In genomic region chr7:47195641-47196040, GRCh38 we compare ENCODE assay signal across 1 cellular context.
TF ChIP-seq lines count a peak whose summit lies in the region.

No MANE protein-coding gene starts in this region.

TF ChIP-seq in WTC11, 78 proteins besides CTCF, POLR2A, EP300 and RAD21 (continued from another document):
- TF ChIP-seq TEAD4 (CRISPR knock-in tag; IDR thresholded peaks at IDR 0.05), result no peak
- TF ChIP-seq ZNF425 (CRISPR knock-in tag; conservative IDR thresholded peaks at IDR 0.05), result no peak
